ENCODE assay signal across 27 cellular contexts in genomic region chr12:68268971-68269370, GRCh38. TPM values are rescaled to one million over a fixed set of nuclear protein-coding genes. Genes with fewer than 3 reads are reported as not detected.
"Had no signal": no experiment of that assay in that cellular context is flagged by ENCODE, and none has a peak within 500 bp of the region (broad histone marks: within the 10 kb centered on the region; RNA-seq: fewer than 3 reads in every experiment).

No MANE protein-coding gene starts in this region.

- H3K4me3 ChIP-seq: Peyer's patch, SJCRH30 had no signal

- H3K9me3 Mint-ChIP-seq: activated B cell treated with CpG ODN at 0.5 μM for 24 hours; activated CD4-positive, alpha-beta memory T cell treated with anti-CD3 and anti-CD28 coated beads, Interleukin-2, amount 10 ng/mL, durations not matched to agents 7 days and 5 days; activated naive CD4-positive, alpha-beta T cell treated with anti-CD3 and anti-CD28 coated beads, Interleukin-2, amount 50 U/mL, for 72 hours had no signal

- H3K27ac ChIP-seq: Peyer's patch, RWPE1, SJCRH30 had no signal

- H3K36me3 ChIP-seq: Peyer's patch, SJCRH30 had no signal

- H3K9me3 ChIP-seq: Peyer's patch, SJCRH30 had no signal

- H3K4me3 Mint-ChIP-seq: activated B cell treated with CpG ODN at 0.5 μM for 24 hours; activated CD4-positive, alpha-beta memory T cell treated with anti-CD3 and anti-CD28 coated beads, Interleukin-2, amount 10 ng/mL, durations not matched to agents 7 days and 5 days had no signal

- H3K27ac Mint-ChIP-seq: activated B cell treated with CpG ODN at 0.5 μM for 24 hours; activated CD4-positive, alpha-beta memory T cell treated with anti-CD3 and anti-CD28 coated beads, Interleukin-2, amount 10 ng/mL, durations not matched to agents 7 days and 5 days had no signal

- H3K4me1 ChIP-seq: Peyer's patch, SJCRH30 had no signal

- DNase-seq: activated B cell treated with CpG ODN at 0.5 μM for 24 hours; activated CD4-positive, alpha-beta memory T cell treated with anti-CD3 and anti-CD28 coated beads, Interleukin-2, amount 10 ng/mL, durations not matched to agents 7 days and 5 days; activated CD4-positive, alpha-beta T cell treated with anti-CD3 and anti-CD28 coated beads for 1 hour; activated CD4-positive, alpha-beta T cell treated with anti-CD3 and anti-CD28 coated beads, Interleukin-2, amount 50 U/mL, for 1 hour; activated effector memory CD4-positive, alpha-beta T cell treated with anti-CD3 and anti-CD28 coated beads, Interleukin-2, amount 50 U/mL, for 16 hours; activated naive CD4-positive, alpha-beta T cell treated with Interleukin-2 at 50 U/mL for 16 hours; cerebellar nuclear complex; KG1; NCI-H1092; NCI-H1417; NCI-H1930; NCI-H2107; NCI-H2171 treated with DMSO at 0.1 percent for 48 hours; NCI-H226; NCI-H510A treated with DMSO at 0.1 percent for 48 hours; NCI-H69; Peyer's patch; Right ventricle myocardium superior; SJCRH30; T-helper 2 cell; T1000 had no signal

- H3K27me3 ChIP-seq: Peyer's patch, SJCRH30 had no signal

- H3K4me1 Mint-ChIP-seq: activated B cell treated with CpG ODN at 0.5 μM for 24 hours had no signal

RNA-seq across cellular contexts. Expression of gene IL22, which starts 15.6 kb away (rescaled TPM):
- total RNA-seq: activated B cell treated with CpG ODN at 0.5 μM for 24 hours, cardiac septum, LHCN-M2, M059J, Peyer's patch, Right ventricle myocardium superior, SJCRH30 had no signal

RNA-seq across cellular contexts. Expression of gene IL26, which starts 43.4 kb away (rescaled TPM):
- total RNA-seq: activated B cell treated with CpG ODN at 0.5 μM for 24 hours, cardiac septum, LHCN-M2, M059J, Peyer's patch, Right ventricle myocardium superior, SJCRH30 had no signal
- polyA plus RNA-seq: adipose tissue had no signal
